In genomic region chr2:74457549-74458131, GRCh38 we compare ENCODE assay signal across 1 cellular context.
TF ChIP-seq lines count a peak whose summit lies in the region.

No MANE protein-coding gene starts in this region.

TF ChIP-seq in HepG2, 621 proteins besides CTCF, POLR2A, EP300 and RAD21 (continued from another document and continues in another):
- TF ChIP-seq HINFP (CRISPR knock-in tag; IDR thresholded peaks at IDR 0.05; ENCODE audit: low read depth) (peak; percentile 97), ATF7 (IDR thresholded peaks at IDR 0.05) (no peak), ATF7 (CRISPR knock-in tag; IDR thresholded peaks at IDR 0.05) (peak; percentile 58), SETDB1 (CRISPR knock-in tag; IDR thresholded peaks at IDR 0.05; ENCODE audit: borderline replicate concordance) (no peak), ZSCAN30 (CRISPR knock-in tag; IDR thresholded peaks at IDR 0.05) (0 out of 2 replicates have a peak, but pooled peaks have one; percentile 36), ZNF343 (CRISPR knock-in tag; IDR thresholded peaks at IDR 0.05) (peak; percentile 71; the same call in 1 of the 2 replicates), ZFP82 (CRISPR knock-in tag; IDR thresholded peaks at IDR 0.05; ENCODE audit: borderline replicate concordance) (peak; percentile 1; the same call in 1 of the 2 replicates), ZBTB7A (CRISPR knock-in tag; IDR thresholded peaks at IDR 0.05) (no peak), NPAS2 (CRISPR knock-in tag; IDR thresholded peaks at IDR 0.05; ENCODE audit: borderline replicate concordance) (no peak), KDM3A (CRISPR knock-in tag; IDR thresholded peaks at IDR 0.05; ENCODE audit: low read depth) (no peak), CBFB (CRISPR knock-in tag; IDR thresholded peaks at IDR 0.05) (peak; percentile 49), ZNF614 (CRISPR knock-in tag; IDR thresholded peaks at IDR 0.05; ENCODE audit: borderline replicate concordance) (peak; percentile 19; the same call in 1 of the 2 replicates), ETV5 (CRISPR knock-in tag; IDR thresholded peaks at IDR 0.05; ENCODE audit: borderline replicate concordance) (peak; percentile 33; the same call in 1 of the 2 replicates), HOXD1 (CRISPR knock-in tag; IDR thresholded peaks at IDR 0.05) (peak; percentile 66; the same call in 1 of the 2 replicates), ZNF317 (CRISPR knock-in tag; IDR thresholded peaks at IDR 0.05) (peak; percentile 38; the same call in 1 of the 2 replicates), MYNN (CRISPR knock-in tag; IDR thresholded peaks at IDR 0.05; ENCODE audit: low read depth) (no peak; the same call in 1 of the 2 replicates), PHB2 (IDR thresholded peaks at IDR 0.05; ENCODE audit: partially characterized antibody) (no peak), STAT5B (CRISPR knock-in tag; IDR thresholded peaks at IDR 0.05) (no peak), EED (CRISPR knock-in tag; IDR thresholded peaks at IDR 0.05) (no peak), MXI1 (IDR thresholded peaks at IDR 0.05; ENCODE audit: borderline replicate concordance, low read depth, low read length) (0 out of 3 replicates have a peak, but pooled peaks have one; percentile 45), ZNF460 (CRISPR knock-in tag; IDR thresholded peaks at IDR 0.05; ENCODE audit: borderline replicate concordance) (no peak), SRY (CRISPR knock-in tag; IDR thresholded peaks at IDR 0.05) (peak; percentile 93), ZMAT3 (CRISPR knock-in tag; conservative IDR thresholded peaks at IDR 0.05) (peak; percentile 85), AFF4 (CRISPR knock-in tag; IDR thresholded peaks at IDR 0.05) (no peak), ZNF142 (CRISPR knock-in tag; IDR thresholded peaks at IDR 0.05) (0 out of 2 replicates have a peak, but pooled peaks have one; percentile 60), ZNF484 (CRISPR knock-in tag; IDR thresholded peaks at IDR 0.05; ENCODE audit: borderline replicate concordance, low read depth) (0 out of 2 replicates have a peak, but pooled peaks have one; percentile 75), ZC3H4 (CRISPR knock-in tag; IDR thresholded peaks at IDR 0.05; ENCODE audit: borderline replicate concordance) (peak; percentile 62; the same call in 1 of the 2 replicates), ZNF362 (CRISPR knock-in tag; IDR thresholded peaks at IDR 0.05; ENCODE audit: borderline replicate concordance) (peak; percentile 47; the same call in 1 of the 2 replicates), HOXA9 (CRISPR knock-in tag; IDR thresholded peaks at IDR 0.05; ENCODE audit: borderline replicate concordance) (no peak), HMG20A (CRISPR knock-in tag; IDR thresholded peaks at IDR 0.05; ENCODE audit: borderline replicate concordance) (no peak), KIAA2018 (CRISPR knock-in tag; IDR thresholded peaks at IDR 0.05; ENCODE audit: borderline replicate concordance) (no peak), ZMYM4 (CRISPR knock-in tag; IDR thresholded peaks at IDR 0.05) (peak; percentile 64), IKZF5 (CRISPR knock-in tag; IDR thresholded peaks at IDR 0.05) (no peak), TRIM24 (CRISPR knock-in tag; IDR thresholded peaks at IDR 0.05) (no peak), REPIN1 (CRISPR knock-in tag; IDR thresholded peaks at IDR 0.05; ENCODE audit: borderline replicate concordance, low read depth) (peak; percentile 56), TOE1 (CRISPR knock-in tag; IDR thresholded peaks at IDR 0.05) (no peak), ZBTB3 (CRISPR knock-in tag; IDR thresholded peaks at IDR 0.05; ENCODE audit: borderline replicate concordance, low read depth) (no peak), CHCHD3 (CRISPR knock-in tag; IDR thresholded peaks at IDR 0.05) (no peak), YEATS4 (CRISPR knock-in tag; IDR thresholded peaks at IDR 0.05; ENCODE audit: borderline replicate concordance) (peak; percentile 82), GATAD1 (CRISPR knock-in tag; IDR thresholded peaks at IDR 0.05) (no peak), GABPB1 (CRISPR knock-in tag; IDR thresholded peaks at IDR 0.05) (peak; percentile 83), KLF6 (CRISPR knock-in tag; IDR thresholded peaks at IDR 0.05) (no peak; the same call in 1 of the 2 replicates)
